In genomic region chr3:90036931-90037330, GRCh38 we compare ENCODE assay signal across 16 cellular contexts.
A peak's percentile ranks its signal among the peaks of the same experiment; 100 is the strongest.
DNase-seq lines count a peak whose midpoint lies in the region; ATAC-seq and TF ChIP-seq lines count a peak whose summit lies in the region.
"Had no signal": no experiment of that assay in that cellular context is flagged by ENCODE, and none has a peak within 500 bp of the region (broad histone marks: within the 10 kb centered on the region; RNA-seq: fewer than 3 reads in every experiment).

No MANE protein-coding gene starts in this region.

- H3K4me3 ChIP-seq in HAP-1 (no peak overlapping the region), iPS-20b (ENCODE audit: low read length) (peak overlapping the region; percentile 35; the same call in 1 of the 2 replicates)

- no peak overlapping the region for H3K27ac ChIP-seq in iPS-20b (ENCODE audit: low read length)
- H3K27ac ChIP-seq: HL-60 had no signal

- in situ Hi-C loops in HAP-1 (cut with MboI; ENCODE audit: low sequenced_read_pairs): no loop called here

- CTCF ChIA-PET in WTC11 (lab: Charles Lee): no interaction called here

- peak; percentile 63 to 94 for DNase-seq in HAP-1 (ENCODE audit: low spot score in 2 of 2)
- DNase-seq in WTC11 (ENCODE audit: low spot score): no peak
- no peak for DNase-seq in RKO (ENCODE audit: low spot score)
- no peak for DNase-seq in NCI-H1417 (lab: John Stamatoyannopoulos, UW)
- DNase-seq: C1 segment of cervical spinal cord; CD4-positive, alpha-beta T cell; DMS153; DMS79 treated with DMSO at 0.1 percent for 48 hours; GF-D8; KG1 had no signal

- peak overlapping the region; percentile 84; the same call in 1 of the 2 replicates for H3K27ac Mint-ChIP-seq in WTC11
- H3K27ac Mint-ChIP-seq: B cell; CD4-positive, alpha-beta T cell; IgD-negative memory B cell had no signal

- H3K27me3 Mint-ChIP-seq in WTC11 (ENCODE audit: low read depth): no peaks in the 10 kb centered on the region
- H3K27me3 Mint-ChIP-seq: B cell; CD4-positive, alpha-beta T cell; IgD-negative memory B cell had no signal

- H3K27me3 ChIP-seq in HAP-1 (ENCODE audit: low read depth): no peaks in the 10 kb centered on the region
- H3K27me3 ChIP-seq in iPS-20b (ENCODE audit: insufficient read depth, low read length): no peaks in the 10 kb centered on the region

- H3K9me3 ChIP-seq in HAP-1 (no peaks in the 10 kb centered on the region), iPS-20b (ENCODE audit: insufficient read depth, low read depth, low read length) (no peaks in the 10 kb centered on the region)

- H3K4me3 Mint-ChIP-seq in WTC11: no peak overlapping the region
- H3K4me3 Mint-ChIP-seq: B cell; CD4-positive, alpha-beta T cell; IgD-negative memory B cell had no signal

- no peak for TF ChIP-seq CTCF in WTC11 (IDR thresholded peaks at IDR 0.05)

- H3K36me3 ChIP-seq in HAP-1 (replicated peaks) (no peaks in the 10 kb centered on the region), iPS-20b (ENCODE audit: insufficient read depth, low read depth, low read length) (no peaks in the 10 kb centered on the region)

- no peak overlapping the region for H3K9ac ChIP-seq in iPS-20b (ENCODE audit: low read depth, low read length)

- peak; percentile 39 for ATAC-seq in WTC11
- ATAC-seq in GM21529 (IDR thresholded peaks at IDR 0.05; ENCODE audit: unreplicated experiment): no peak
- ATAC-seq in GM19397 (IDR thresholded peaks at IDR 0.05; ENCODE audit: unreplicated experiment): no peak

- peaks cover 54% of the 10 kb centered on the region for H3K4me1 Mint-ChIP-seq in WTC11
- H3K4me1 Mint-ChIP-seq: B cell, IgD-negative memory B cell had no signal

- H3K4me1 ChIP-seq in HAP-1: peaks cover 53% of the 10 kb centered on the region
- H3K4me1 ChIP-seq in iPS-20b (ENCODE audit: insufficient read depth, low read length): peaks cover 49% of the 10 kb centered on the region

- no peaks in the 10 kb centered on the region for H3K9me3 Mint-ChIP-seq in WTC11

- H3K36me3 Mint-ChIP-seq in WTC11: no peaks in the 10 kb centered on the region
- H3K36me3 Mint-ChIP-seq: IgD-negative memory B cell had no signal

- POLR2A ChIA-PET in WTC11 (lab: Charles Lee): no interaction called here

TF ChIP-seq in WTC11, 78 proteins besides CTCF, POLR2A, EP300 and RAD21:
- TF ChIP-seq NFATC4 (CRISPR knock-in tag; IDR thresholded peaks at IDR 0.05): no peak
- TF ChIP-seq FOXP1 (CRISPR knock-in tag; IDR thresholded peaks at IDR 0.05; ENCODE audit: borderline replicate concordance): no peak
- TF ChIP-seq ELF4 (CRISPR knock-in tag; IDR thresholded peaks at IDR 0.05; ENCODE audit: low read depth): no peak
- TF ChIP-seq IRF2 (CRISPR knock-in tag; IDR thresholded peaks at IDR 0.05; ENCODE audit: borderline replicate concordance, low read depth): no peak
- no peak for TF ChIP-seq NR1H2 (CRISPR knock-in tag; IDR thresholded peaks at IDR 0.05)
- no peak for TF ChIP-seq HMGXB4 (CRISPR knock-in tag; IDR thresholded peaks at IDR 0.05)
- TF ChIP-seq CBFB (CRISPR knock-in tag; IDR thresholded peaks at IDR 0.05; ENCODE audit: low read depth): no peak
- TF ChIP-seq SOX15 (CRISPR knock-in tag; IDR thresholded peaks at IDR 0.05): no peak
- no peak for TF ChIP-seq FOXJ3 (CRISPR knock-in tag; IDR thresholded peaks at IDR 0.05; ENCODE audit: borderline replicate concordance)
- TF ChIP-seq TCF7 (CRISPR knock-in tag; IDR thresholded peaks at IDR 0.05; ENCODE audit: low read depth): no peak
- TF ChIP-seq ZNF317 (CRISPR knock-in tag; IDR thresholded peaks at IDR 0.05; ENCODE audit: borderline replicate concordance, low read depth): no peak
- no peak for TF ChIP-seq ZBTB21 (CRISPR knock-in tag; IDR thresholded peaks at IDR 0.05; ENCODE audit: borderline replicate concordance)
- no peak for TF ChIP-seq NFE2L1 (CRISPR knock-in tag; IDR thresholded peaks at IDR 0.05)
- TF ChIP-seq ZNF423 (CRISPR knock-in tag; IDR thresholded peaks at IDR 0.05): no peak
- no peak for TF ChIP-seq SMAD3 (CRISPR knock-in tag; IDR thresholded peaks at IDR 0.05; ENCODE audit: borderline replicate concordance)
- TF ChIP-seq CREB1 (CRISPR knock-in tag; IDR thresholded peaks at IDR 0.05): no peak
- no peak for TF ChIP-seq IRF1 (CRISPR knock-in tag; IDR thresholded peaks at IDR 0.05)
- TF ChIP-seq MYBL2 (CRISPR knock-in tag; IDR thresholded peaks at IDR 0.05): no peak
- no peak for TF ChIP-seq ERG (CRISPR knock-in tag; IDR thresholded peaks at IDR 0.05)

Comparison
In these comparisons a context has a peak if more than half of its experiments do, and no peak if none do; other contexts are left out.
1. DNase-seq: peak in HAP-1 (2 of 2); none in WTC11 (single experiment), RKO (single experiment) and NCI-H1417 (0 of 3).